In the genomic region with DNA sequence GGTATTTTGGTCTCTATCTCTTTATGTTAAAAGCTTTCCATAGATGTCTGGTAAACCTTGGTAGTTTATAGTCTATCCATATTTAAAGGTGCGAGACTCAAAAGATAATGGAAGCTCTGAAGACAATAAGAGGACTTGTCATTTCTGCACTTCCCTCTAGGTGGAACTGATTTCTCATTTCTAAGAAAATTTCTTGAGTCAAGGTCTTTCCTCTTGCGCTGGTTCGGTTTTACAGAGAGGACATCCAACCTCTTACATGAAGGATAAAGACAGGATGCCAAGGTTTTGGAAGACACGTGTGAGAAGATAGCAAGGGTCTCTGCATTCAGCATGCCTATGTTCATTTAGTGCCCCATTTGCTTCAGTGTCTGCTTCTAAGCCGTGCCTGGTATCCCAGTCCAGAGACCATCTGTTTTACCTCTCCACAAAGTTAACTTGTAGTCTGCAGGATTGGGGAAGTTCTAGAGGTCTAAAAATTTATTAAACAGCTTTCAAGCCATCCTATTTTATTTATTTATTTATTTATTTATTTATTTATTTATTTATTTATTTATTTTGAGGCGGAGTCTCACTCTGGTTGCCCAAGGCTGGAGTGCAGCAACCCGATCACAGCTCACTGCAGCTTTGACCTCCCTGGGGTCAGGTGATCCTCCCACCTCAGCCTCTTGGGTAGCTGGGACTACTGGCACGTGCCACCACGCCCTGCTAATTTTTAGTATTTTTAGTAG, we compare ENCODE assay signal across 15 cellular contexts. TPM values are rescaled to one million over a fixed set of nuclear protein-coding genes. Genes with fewer than 3 reads are reported as not detected.
DNase-seq lines count a peak whose midpoint lies in the region; ATAC-seq and TF ChIP-seq lines count a peak whose summit lies in the region.
"Had no signal": no experiment of that assay in that cellular context is flagged by ENCODE, and none has a peak within 500 bp of the region (broad histone marks: within the 10 kb centered on the region; RNA-seq: fewer than 3 reads in every experiment).

No MANE protein-coding gene starts in this region.

- H3K27me3 Mint-ChIP-seq in CD8-positive, alpha-beta memory T cell: no peaks in the 10 kb centered on the region
- H3K27me3 Mint-ChIP-seq: CD4-positive, CD25-positive, alpha-beta regulatory T cell; effector memory CD8-positive, alpha-beta T cell had no signal

- no peaks in the 10 kb centered on the region for H3K4me1 Mint-ChIP-seq in CD8-positive, alpha-beta memory T cell

- no peak overlapping the region for H3K4me3 ChIP-seq in A673 (ENCODE audit: low read depth, low read length, poor library complexity, severe bottlenecking)
- H3K4me3 ChIP-seq in RWPE2 (ENCODE audit: severe bottlenecking): no peak overlapping the region
- H3K4me3 ChIP-seq in fibroblast of the aortic adventitia (ENCODE audit: low read depth, low read length): no peak overlapping the region
- no peak overlapping the region for H3K4me3 ChIP-seq in CD8-positive, alpha-beta memory T cell (ENCODE audit: low read length)
- H3K4me3 ChIP-seq: sigmoid colon had no signal

- H3K27ac ChIP-seq in A673 (ENCODE audit: low read depth, low read length, poor library complexity, severe bottlenecking) (no peak overlapping the region), RWPE2 (ENCODE audit: poor library complexity, severe bottlenecking) (no peak overlapping the region)
- no peak overlapping the region for H3K27ac ChIP-seq in CD8-positive, alpha-beta memory T cell (ENCODE audit: low read depth, low read length)
- H3K27ac ChIP-seq: sigmoid colon had no signal

- no TSS peak for BruUV-seq in A673 (replicated peaks; lab: Mats Ljungman, UMichigan)

- peak; percentile 36; the same call in 1 of the 2 replicates for TF ChIP-seq CTCF in A673 (conservative IDR thresholded peaks at IDR 0.05; ENCODE audit: low read depth, low read length)
- TF ChIP-seq CTCF in GM12874 (IDR thresholded peaks at IDR 0.05; ENCODE audit: insufficient read depth, low read depth, low read length): peak; percentile 4; the same call in 1 of the 2 replicates
- peak; percentile 51 for TF ChIP-seq CTCF in RWPE2 (IDR thresholded peaks at IDR 0.05; ENCODE audit: poor library complexity, severe bottlenecking)
- no peak for TF ChIP-seq CTCF in fibroblast of the aortic adventitia (IDR thresholded peaks at IDR 0.05; ENCODE audit: insufficient read depth, low read length)

- H3K9me3 ChIP-seq in A673 (ENCODE audit: low read depth, low read length, poor library complexity, severe bottlenecking): no peaks in the 10 kb centered on the region
- no peaks in the 10 kb centered on the region for H3K9me3 ChIP-seq in RWPE2 (ENCODE audit: severe bottlenecking)
- H3K9me3 ChIP-seq in CD8-positive, alpha-beta memory T cell (ENCODE audit: low read length): no peaks in the 10 kb centered on the region
- H3K9me3 ChIP-seq: sigmoid colon had no signal

- H3K4me1 ChIP-seq in A673 (ENCODE audit: insufficient read depth, low read length, poor library complexity, severe bottlenecking): no peaks in the 10 kb centered on the region
- H3K4me1 ChIP-seq in RWPE2 (ENCODE audit: insufficient read depth, poor library complexity, severe bottlenecking): no peaks in the 10 kb centered on the region
- H3K4me1 ChIP-seq in CD8-positive, alpha-beta memory T cell (ENCODE audit: insufficient read depth, low read length): no peaks in the 10 kb centered on the region
- H3K4me1 ChIP-seq: sigmoid colon had no signal

- H3K27me3 ChIP-seq in A673 (replicated peaks; ENCODE audit: insufficient read depth, low read depth, low read length, poor library complexity): no peaks in the 10 kb centered on the region
- H3K27me3 ChIP-seq in RWPE2 (ENCODE audit: insufficient read depth, poor library complexity, severe bottlenecking): no peaks in the 10 kb centered on the region
- no peaks in the 10 kb centered on the region for H3K27me3 ChIP-seq in CD8-positive, alpha-beta memory T cell (ENCODE audit: insufficient read depth, low read length, poor library complexity, severe bottlenecking)
- H3K27me3 ChIP-seq: sigmoid colon had no signal

- H3K27ac Mint-ChIP-seq in CD8-positive, alpha-beta memory T cell: no peak overlapping the region
- H3K27ac Mint-ChIP-seq: CD4-positive, CD25-positive, alpha-beta regulatory T cell; effector memory CD8-positive, alpha-beta T cell had no signal

- H3K36me3 Mint-ChIP-seq in CD8-positive, alpha-beta memory T cell: peaks cover 3 to 58% (median 13%) of the 10 kb centered on the region in 3 donors

- H3K9me3 Mint-ChIP-seq in CD8-positive, alpha-beta memory T cell: no peaks in the 10 kb centered on the region
- H3K9me3 Mint-ChIP-seq: effector memory CD8-positive, alpha-beta T cell had no signal

- no peak overlapping the region for H3K4me3 Mint-ChIP-seq in CD8-positive, alpha-beta memory T cell
- H3K4me3 Mint-ChIP-seq: effector memory CD8-positive, alpha-beta T cell had no signal

- intact Hi-C loops in A673 (cut with micrococcal nuclease; ENCODE audit: unreplicated experiment): no loop called here

- POLR2A ChIA-PET in A673 (lab: Charles Lee; ENCODE audit: low non-redundant PET): no interaction called here
- POLR2A ChIA-PET in CD8-positive, alpha-beta memory T cell (lab: Charles Lee): no interaction called here

- DNase-seq in A673 (ENCODE audit: low spot score) (peak; percentile 15), RWPE2 (ENCODE audit: low spot score) (no peak), fibroblast of the aortic adventitia (ENCODE audit: low read depth) (peak; percentile 25), middle frontal gyrus (ENCODE audit: extremely low spot score, low spot score) (no peak)
- DNase-seq in CD8-positive, alpha-beta memory T cell: no peak
- DNase-seq in activated CD4-positive, alpha-beta T cell treated with anti-CD3 and anti-CD28 coated beads, Interleukin-2, amount 50 U/mL, for 4 hours: no peak
- DNase-seq: activated effector memory CD4-positive, alpha-beta T cell treated with anti-CD3 and anti-CD28 coated beads, Interleukin-2, amount 50 U/mL, for 16 hours; effector memory CD8-positive, alpha-beta T cell; left colon; NCI-H446 treated with DMSO at 0.1 percent for 48 hours; sigmoid colon; T-helper 9 cell had no signal

- ATAC-seq in RWPE2 (ENCODE audit: low read depth): no peak
- no peak for ATAC-seq in GM18858 (IDR thresholded peaks at IDR 0.05; ENCODE audit: unreplicated experiment)
- ATAC-seq: effector memory CD8-positive, alpha-beta T cell; left colon had no signal

- CTCF ChIA-PET in A673 (lab: Charles Lee): no interaction called here
- CTCF ChIA-PET in CD8-positive, alpha-beta memory T cell (lab: Charles Lee): no interaction called here

- H3K36me3 ChIP-seq in A673 (ENCODE audit: insufficient read depth, low read length, poor library complexity, severe bottlenecking): peaks cover 12% of the 10 kb centered on the region
- peaks cover 24% of the 10 kb centered on the region for H3K36me3 ChIP-seq in RWPE2 (ENCODE audit: low read depth)
- peaks cover 8% of the 10 kb centered on the region for H3K36me3 ChIP-seq in CD8-positive, alpha-beta memory T cell (ENCODE audit: insufficient read depth, low read length)

RNA-seq across cellular contexts. Expression of gene KIAA1191, which starts 41.6 kb away (rescaled TPM):
- total RNA-seq in A673 (2021): 99.3 and 102 TPM in 2 replicates
- 33.7 and 81.8 TPM in 2 replicates for total RNA-seq in fibroblast of the aortic adventitia (ENCODE audit: low replicate concordance)
- 10 to 100 TPM; 35.6 to 37.0 TPM for total RNA-seq in CD8-positive, alpha-beta memory T cell
- polyA plus RNA-seq in CD8-positive, alpha-beta memory T cell: 63.6 TPM

RNA-seq across cellular contexts. Expression of gene ARL10, which starts 45.3 kb away (rescaled TPM):
- total RNA-seq in A673 (2021) (13.6 and 15.8 TPM in 2 replicates), fibroblast of the aortic adventitia (ENCODE audit: low replicate concordance) (9.3 and 19.9 TPM in 2 replicates)
- 10 to 100 TPM; 12.9 to 14.0 TPM for total RNA-seq in CD8-positive, alpha-beta memory T cell
- 2.1 TPM for polyA plus RNA-seq in CD8-positive, alpha-beta memory T cell

Comparison
In these comparisons a context has a peak if more than half of its experiments do, and no peak if none do; other contexts are left out.
1. DNase-seq: peak in A673 (single experiment) and fibroblast of the aortic adventitia (single experiment); none in RWPE2 (single experiment), CD8-positive, alpha-beta memory T cell (0 of 5), activated CD4-positive, alpha-beta T cell treated with anti-CD3 and anti-CD28 coated beads, Interleukin-2, amount 50 U/mL, for 4 hours (0 of 2) and middle frontal gyrus (single experiment).